1 cellular context compared by ENCODE assay signal in genomic region chr4:55398966-55399365, GRCh38.
TF ChIP-seq lines count a peak whose summit lies in the region.

No MANE protein-coding gene starts in this region.

TF ChIP-seq in GM12878, 131 proteins besides CTCF, POLR2A, EP300 and RAD21:
- no peak for TF ChIP-seq IRF4 (IDR thresholded peaks at IDR 0.05; ENCODE audit: low read depth, low read length)
- TF ChIP-seq ATF3 (IDR thresholded peaks at IDR 0.05; ENCODE audit: borderline replicate concordance, extremely low read depth, low read depth, low read length): no peak
- no peak for TF ChIP-seq KAT2A (conservative IDR thresholded peaks at IDR 0.05; ENCODE audit: control insufficient read depth, low read depth, low read length)
- TF ChIP-seq, protein P1, sequence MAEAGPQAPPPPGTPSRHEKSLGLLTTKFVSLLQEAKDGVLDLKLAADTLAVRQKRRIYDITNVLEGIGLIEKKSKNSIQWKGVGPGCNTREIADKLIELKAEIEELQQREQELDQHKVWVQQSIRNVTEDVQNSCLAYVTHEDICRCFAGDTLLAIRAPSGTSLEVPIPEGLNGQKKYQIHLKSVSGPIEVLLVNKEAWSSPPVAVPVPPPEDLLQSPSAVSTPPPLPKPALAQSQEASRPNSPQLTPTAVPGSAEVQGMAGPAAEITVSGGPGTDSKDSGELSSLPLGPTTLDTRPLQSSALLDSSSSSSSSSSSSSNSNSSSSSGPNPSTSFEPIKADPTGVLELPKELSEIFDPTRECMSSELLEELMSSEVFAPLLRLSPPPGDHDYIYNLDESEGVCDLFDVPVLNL (IDR thresholded peaks at IDR 0.05; ENCODE audit: low read depth, low read length): no peak
- no peak for TF ChIP-seq SPI1 (IDR thresholded peaks at IDR 0.05; ENCODE audit: borderline replicate concordance, insufficient read depth, low read depth, low read length)
- TF ChIP-seq NR2F1 (conservative IDR thresholded peaks at IDR 0.05): no peak
- TF ChIP-seq, protein P2, sequence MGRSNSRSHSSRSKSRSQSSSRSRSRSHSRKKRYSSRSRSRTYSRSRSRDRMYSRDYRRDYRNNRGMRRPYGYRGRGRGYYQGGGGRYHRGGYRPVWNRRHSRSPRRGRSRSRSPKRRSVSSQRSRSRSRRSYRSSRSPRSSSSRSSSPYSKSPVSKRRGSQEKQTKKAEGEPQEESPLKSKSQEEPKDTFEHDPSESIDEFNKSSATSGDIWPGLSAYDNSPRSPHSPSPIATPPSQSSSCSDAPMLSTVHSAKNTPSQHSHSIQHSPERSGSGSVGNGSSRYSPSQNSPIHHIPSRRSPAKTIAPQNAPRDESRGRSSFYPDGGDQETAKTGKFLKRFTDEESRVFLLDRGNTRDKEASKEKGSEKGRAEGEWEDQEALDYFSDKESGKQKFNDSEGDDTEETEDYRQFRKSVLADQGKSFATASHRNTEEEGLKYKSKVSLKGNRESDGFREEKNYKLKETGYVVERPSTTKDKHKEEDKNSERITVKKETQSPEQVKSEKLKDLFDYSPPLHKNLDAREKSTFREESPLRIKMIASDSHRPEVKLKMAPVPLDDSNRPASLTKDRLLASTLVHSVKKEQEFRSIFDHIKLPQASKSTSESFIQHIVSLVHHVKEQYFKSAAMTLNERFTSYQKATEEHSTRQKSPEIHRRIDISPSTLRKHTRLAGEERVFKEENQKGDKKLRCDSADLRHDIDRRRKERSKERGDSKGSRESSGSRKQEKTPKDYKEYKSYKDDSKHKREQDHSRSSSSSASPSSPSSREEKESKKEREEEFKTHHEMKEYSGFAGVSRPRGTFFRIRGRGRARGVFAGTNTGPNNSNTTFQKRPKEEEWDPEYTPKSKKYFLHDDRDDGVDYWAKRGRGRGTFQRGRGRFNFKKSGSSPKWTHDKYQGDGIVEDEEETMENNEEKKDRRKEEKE (IDR thresholded peaks at IDR 0.05): no peak
- TF ChIP-seq ZBTB40 (IDR thresholded peaks at IDR 0.05; ENCODE audit: borderline replicate concordance): no peak
- TF ChIP-seq FOXK2 (IDR thresholded peaks at IDR 0.05): no peak
- no peak for TF ChIP-seq CREB1 (IDR thresholded peaks at IDR 0.05; ENCODE audit: low read depth)
